In genomic region chr1:1808206-1808605, GRCh38 we compare ENCODE assay signal across 18 cellular contexts.
"Had no signal": no experiment of that assay in that cellular context is flagged by ENCODE, and none has a peak within 500 bp of the region (broad histone marks: within the 10 kb centered on the region; RNA-seq: fewer than 3 reads in every experiment).

No MANE protein-coding gene starts in this region.

- H3K9me3 ChIP-seq: esophagus muscularis mucosa, gastrocnemius medialis, heart right ventricle, mucosa of descending colon, right atrium auricular region, thyroid gland, upper lobe of left lung, uterus had no signal

- H3K4me3 ChIP-seq: esophagus muscularis mucosa, gastrocnemius medialis, heart right ventricle, mucosa of descending colon, right atrium auricular region, thyroid gland, upper lobe of left lung, uterus had no signal

- H3K36me3 ChIP-seq: uterus had no signal

- H3K4me1 ChIP-seq: right atrium auricular region, thyroid gland, upper lobe of left lung, uterus had no signal

- H3K4me3 Mint-ChIP-seq: nephron had no signal

- ATAC-seq: gastrocnemius medialis, heart right ventricle, left lobe of liver, mucosa of descending colon had no signal

- H3K27ac ChIP-seq: epithelial cell of prostate, esophagus muscularis mucosa, gastrocnemius medialis, right atrium auricular region, thyroid gland, upper lobe of left lung, uterus had no signal

- DNase-seq: cortex of kidney; effector memory CD4-positive, alpha-beta T cell; gastrocnemius medialis; heart right ventricle; hypothalamus; mammary epithelial cell; mucosa of descending colon; small intestine; stimulated activated CD4-positive, alpha-beta T cell treated with anti-CD3 and anti-CD28 coated beads, Interleukin-2, amount 100 ng/mL, for 48 hours; stimulated activated naive CD4-positive, alpha-beta T cell treated with Interleukin-2 at 50 U/mL for 16 hours; thyroid gland; upper lobe of left lung; uterus had no signal

- H3K9me3 Mint-ChIP-seq: nephron had no signal

- H3K27me3 ChIP-seq: esophagus muscularis mucosa, gastrocnemius medialis, heart right ventricle, right atrium auricular region, thyroid gland, upper lobe of left lung, uterus had no signal

- H3K4me1 Mint-ChIP-seq: nephron had no signal

- H3K27ac Mint-ChIP-seq: nephron had no signal
